In genomic region chr19:45362291-45362690, GRCh38 we compare ENCODE assay signal across 2 cellular contexts.
TF ChIP-seq lines count a peak whose summit lies in the region.

No MANE protein-coding gene starts in this region.

TF ChIP-seq in HEK293, 187 proteins besides CTCF, POLR2A, EP300 and RAD21:
- TF ChIP-seq ZIC2 (tag by site-specific recombination; IDR thresholded peaks at IDR 0.05) (no peak), ZNF530 (tag by site-specific recombination; IDR thresholded peaks at IDR 0.05; ENCODE audit: low read depth) (no peak), PRDM1 (tag by site-specific recombination; IDR thresholded peaks at IDR 0.05) (no peak), ZNF266 (tag by site-specific recombination; IDR thresholded peaks at IDR 0.05; ENCODE audit: low read depth) (no peak), INSM2 (tag by site-specific recombination; IDR thresholded peaks at IDR 0.05) (no peak), ZBTB44 (tag by site-specific recombination; IDR thresholded peaks at IDR 0.05) (no peak), ZNF121 (tag by site-specific recombination; IDR thresholded peaks at IDR 0.05) (no peak), GLIS2 (tag by site-specific recombination; IDR thresholded peaks at IDR 0.05) (no peak), ZNF223 (tag by site-specific recombination; IDR thresholded peaks at IDR 0.05) (no peak), ZNF146 (tag by site-specific recombination; IDR thresholded peaks at IDR 0.05) (no peak), ZNF596 (tag by site-specific recombination; IDR thresholded peaks at IDR 0.05) (no peak), ZNF112 (tag by site-specific recombination; IDR thresholded peaks at IDR 0.05) (no peak), ZNF529 (tag by site-specific recombination; IDR thresholded peaks at IDR 0.05; ENCODE audit: insufficient replicate concordance) (no peak)

TF ChIP-seq in GM12878, 131 proteins besides CTCF, POLR2A, EP300 and RAD21:
- no peak for TF ChIP-seq RCOR1 (conservative IDR thresholded peaks at IDR 0.05; ENCODE audit: low read depth, low read length)
- no peak for TF ChIP-seq YBX1 (IDR thresholded peaks at IDR 0.05)
- TF ChIP-seq SUZ12 (IDR thresholded peaks at IDR 0.05; ENCODE audit: unreplicated experiment) = no peak
- TF ChIP-seq ZNF274 (IDR thresholded peaks at IDR 0.05; ENCODE audit: insufficient read depth, insufficient read length) = no peak
- TF ChIP-seq ZBED1 (IDR thresholded peaks at IDR 0.05; ENCODE audit: borderline replicate concordance) = no peak
